ENCODE assay signal across 9 cellular contexts in genomic region chr9:27572036-27572435, GRCh38. TPM values are rescaled to one million over a fixed set of nuclear protein-coding genes. Genes with fewer than 3 reads are reported as not detected.
DNase-seq lines count a peak whose midpoint lies in the region; ATAC-seq and TF ChIP-seq lines count a peak whose summit lies in the region.
"Had no signal": no experiment of that assay in that cellular context is flagged by ENCODE, and none has a peak within 500 bp of the region (broad histone marks: within the 10 kb centered on the region; RNA-seq: fewer than 3 reads in every experiment).

No MANE protein-coding gene starts in this region.

- DNase-seq in H9 (no peak), WTC11 (ENCODE audit: low spot score) (no peak), glutamatergic neuron (no peak), sigmoid colon (no peak), erythroblast (lab: John Stamatoyannopoulos, UW) (no peak), COLO829 (ENCODE audit: low spot score) (no peak), foreskin keratinocyte (no peak)

- no peak overlapping the region for H2AK5ac ChIP-seq in H9 (ENCODE audit: insufficient read length, low read length)

- no peak overlapping the region for H4K8ac ChIP-seq in H9 (replicated peaks; ENCODE audit: insufficient read length, low read depth, low read length)

- ATAC-seq in WTC11 (no peak), GM21786 (IDR thresholded peaks at IDR 0.05; ENCODE audit: unreplicated experiment) (no peak), foreskin keratinocyte (no peak)

- H3K4me2 ChIP-seq in H9 (ENCODE audit: insufficient read depth, insufficient read length, low read length), result peak overlapping the region; percentile 97

- no peak overlapping the region for H3K18ac ChIP-seq in H9 (ENCODE audit: insufficient read length, low read depth, low read length)

- no peak overlapping the region for H2AFZ ChIP-seq in H9 (ENCODE audit: low read length)

- H3K4me1 Mint-ChIP-seq in H9, result peaks cover 19 to 22% of the 10 kb centered on the region in 2 experiments
- peaks cover 27% of the 10 kb centered on the region for H3K4me1 Mint-ChIP-seq in WTC11
- H3K4me1 Mint-ChIP-seq in glutamatergic neuron (ENCODE audit: low read depth, unreplicated experiment), result peaks cover 14% of the 10 kb centered on the region

- H3K27ac ChIP-seq in H9 (ENCODE audit: insufficient read length, low read depth, low read length), result no peak overlapping the region
- peak overlapping the region; percentile 96 to 100 (median 98) for H3K27ac ChIP-seq in sigmoid colon
- no peak overlapping the region for H3K27ac ChIP-seq in foreskin keratinocyte

- H3K9ac ChIP-seq in H9 (ENCODE audit: extremely low read depth, insufficient read length, low read length), result no peak overlapping the region

- no peak overlapping the region for H3K4ac ChIP-seq in H9 (ENCODE audit: low read depth, low read length)

- intact Hi-C loops in sigmoid colon (cut with DNase I), result loop anchor here (1.0 to 10.0 kb wide), 6 partner anchors 30 to 1897 kb away; partner anchors contain the start of genes CAAP1, IFT74, MOB3B and TUSC1

- TF ChIP-seq POLR2A in sigmoid colon (IDR thresholded peaks at IDR 0.05) (no peak), erythroblast (IDR thresholded peaks at IDR 0.05; ENCODE audit: low read length) (no peak)

- no peaks in the 10 kb centered on the region for H3K79me1 ChIP-seq in H9 (ENCODE audit: insufficient read depth, low read depth, low read length, poor library complexity, severe bottlenecking)

- H4K5ac ChIP-seq in H9 (ENCODE audit: insufficient read length, low read depth, low read length), result no peak overlapping the region

- no peak overlapping the region for H2BK12ac ChIP-seq in H9 (ENCODE audit: insufficient read length, low read depth, low read length)

- H3K9me3 Mint-ChIP-seq in H9 (peaks cover 2 to 3% of the 10 kb centered on the region in 2 experiments; a peak in 4 of 5 replicates), WTC11 (peaks cover 3% of the 10 kb centered on the region), glutamatergic neuron (ENCODE audit: unreplicated experiment) (peaks cover 10% of the 10 kb centered on the region)

- POLR2A ChIA-PET in WTC11 (lab: Charles Lee), result no interaction called here

- no peak overlapping the region for H3K23ac ChIP-seq in H9 (ENCODE audit: insufficient read length, low read depth, low read length)

- no peak overlapping the region for H2BK5ac ChIP-seq in H9 (ENCODE audit: insufficient read length, low read length)

- peaks cover 7% of the 10 kb centered on the region for H3K27me3 Mint-ChIP-seq in H9 (ENCODE audit: low read depth)
- H3K27me3 Mint-ChIP-seq in WTC11 (ENCODE audit: low read depth), result peaks cover 18% of the 10 kb centered on the region
- H3K27me3 Mint-ChIP-seq in glutamatergic neuron (ENCODE audit: unreplicated experiment), result peaks cover 14% of the 10 kb centered on the region

- TF ChIP-seq CTCF in H9 (conservative IDR thresholded peaks at IDR 0.05) (no peak), WTC11 (IDR thresholded peaks at IDR 0.05) (no peak), glutamatergic neuron (IDR thresholded peaks at IDR 0.05; ENCODE audit: partially characterized antibody, unreplicated experiment) (no peak), sigmoid colon (IDR thresholded peaks at IDR 0.05) (no peak), foreskin keratinocyte (conservative IDR thresholded peaks at IDR 0.05) (no peak)

- no CpG with 5 or more reads among the region's 4 CpGs for WGBS in H9 (ENCODE audit: extremely low coverage, insufficient read length, low lambda C conversion rate)
- 44 to 70% methylated on average over 4 of the region's 4 CpGs for WGBS in sigmoid colon, 2 donors

- H3K9me3 ChIP-seq in H9 (ENCODE audit: control insufficient read depth, low read depth, low read length) (no peaks in the 10 kb centered on the region), sigmoid colon (no peaks in the 10 kb centered on the region)

- H3K4me1 ChIP-seq in H9 (ENCODE audit: insufficient read depth, low read length), result no peaks in the 10 kb centered on the region
- peaks cover 3 to 32% (median 19%) of the 10 kb centered on the region in 4 donors for H3K4me1 ChIP-seq in sigmoid colon
- peaks cover 9% of the 10 kb centered on the region for H3K4me1 ChIP-seq in foreskin keratinocyte

- H3K27ac Mint-ChIP-seq in H9, result peak overlapping the region in 1 of 3 experiments; percentile 27; a peak in 1 of 7 replicates
- peak overlapping the region; percentile 94; the same call in 1 of the 2 replicates for H3K27ac Mint-ChIP-seq in WTC11
- H3K27ac Mint-ChIP-seq in glutamatergic neuron (ENCODE audit: unreplicated experiment), result peak overlapping the region; percentile 97

- H4K91ac ChIP-seq in H9 (ENCODE audit: insufficient read length, low read depth, low read length), result no peak overlapping the region

- H3K4me3 ChIP-seq in sigmoid colon, result peak overlapping the region in 3 of 4 donors; percentile 75 to 93 (median 81)

- peaks cover 0 to 7% (median under 1%) of the 10 kb centered on the region in 3 experiments; a peak in 4 of 7 replicates for H3K36me3 Mint-ChIP-seq in H9 (ENCODE audit: insufficient read depth in 1 of 3, low read depth in 3 of 3)
- 0 out of 2 replicates have a peak, but pooled peaks cover 4% of the 10 kb centered on the region for H3K36me3 Mint-ChIP-seq in WTC11
- H3K36me3 Mint-ChIP-seq in glutamatergic neuron (ENCODE audit: unreplicated experiment), result no peaks in the 10 kb centered on the region

- H3K27me3 ChIP-seq in H9 (ENCODE audit: insufficient read depth, low read length) (no peaks in the 10 kb centered on the region), sigmoid colon (no peaks in the 10 kb centered on the region), foreskin keratinocyte (no peaks in the 10 kb centered on the region)

- H2BK20ac ChIP-seq in H9 (ENCODE audit: low read depth, low read length, poor library complexity, severe bottlenecking), result no peak overlapping the region

- CTCF ChIA-PET in WTC11 (lab: Charles Lee), result no interaction called here

- H3T11ph ChIP-seq in H9 (ENCODE audit: low read length), result no peak overlapping the region

- no peaks in the 10 kb centered on the region for H3K36me3 ChIP-seq in sigmoid colon

- no peak overlapping the region for H3K14ac ChIP-seq in H9 (ENCODE audit: insufficient read depth, low read length)

- H2BK15ac ChIP-seq in H9 (ENCODE audit: low read depth, low read length), result no peak overlapping the region

- peaks cover 8% of the 10 kb centered on the region for H3K23me2 ChIP-seq in H9 (ENCODE audit: insufficient read length, low read depth, low read length, poor library complexity, severe bottlenecking)

- H3K79me2 ChIP-seq in H9 (ENCODE audit: insufficient read depth, low read length), result peaks cover 3% of the 10 kb centered on the region; the same call in 1 of the 2 replicates

- H3K4me3 Mint-ChIP-seq in H9 (peak overlapping the region; percentile 88 to 99), WTC11 (peak overlapping the region; percentile 96), glutamatergic neuron (ENCODE audit: unreplicated experiment) (peak overlapping the region; percentile 92)

- no peak overlapping the region for H3K56ac ChIP-seq in H9 (ENCODE audit: insufficient read length, low read depth, low read length)

- no peaks in the 10 kb centered on the region for H4K20me1 ChIP-seq in H9 (ENCODE audit: control insufficient read depth, insufficient read depth, insufficient read length)

- TF ChIP-seq EP300 in sigmoid colon (IDR thresholded peaks at IDR 0.05), result no peak

- H2BK120ac ChIP-seq in H9 (ENCODE audit: low read depth, low read length, poor library complexity, severe bottlenecking), result no peak overlapping the region

TF ChIP-seq in WTC11, 78 proteins besides CTCF, POLR2A, EP300 and RAD21 (continues in another document):
- TF ChIP-seq NR2C2 (CRISPR knock-in tag; IDR thresholded peaks at IDR 0.05) (no peak), OVOL2 (CRISPR knock-in tag; IDR thresholded peaks at IDR 0.05; ENCODE audit: borderline replicate concordance) (no peak), SP1 (CRISPR knock-in tag; conservative IDR thresholded peaks at IDR 0.05) (no peak), ZNF317 (CRISPR knock-in tag; IDR thresholded peaks at IDR 0.05; ENCODE audit: borderline replicate concordance, low read depth) (no peak), NFATC4 (CRISPR knock-in tag; IDR thresholded peaks at IDR 0.05) (no peak), ZBTB21 (CRISPR knock-in tag; IDR thresholded peaks at IDR 0.05; ENCODE audit: borderline replicate concordance) (no peak), ESRRA (CRISPR knock-in tag; IDR thresholded peaks at IDR 0.05; ENCODE audit: borderline replicate concordance) (no peak), ETV6 (CRISPR knock-in tag; IDR thresholded peaks at IDR 0.05) (no peak), ELF4 (CRISPR knock-in tag; IDR thresholded peaks at IDR 0.05; ENCODE audit: low read depth) (no peak), ERG (CRISPR knock-in tag; IDR thresholded peaks at IDR 0.05) (no peak), ZNF121 (CRISPR knock-in tag; IDR thresholded peaks at IDR 0.05) (no peak), CREM (CRISPR knock-in tag; IDR thresholded peaks at IDR 0.05) (no peak)

RNA-seq across cellular contexts. Expression of gene C9orf72, which starts 1.2 kb away (rescaled TPM):
- total RNA-seq in H9 (2021) (17.0 and 18.3 TPM in 2 replicates), WTC11 (2021) (21.5 to 23.1 TPM (median 21.5 TPM) in 3 replicates), glutamatergic neuron (ENCODE audit: unreplicated experiment) (53.9 TPM), sigmoid colon (10 to 100 TPM; 21.0 to 28.0 (median 26.8) TPM), foreskin keratinocyte (5.7 TPM in 2 replicates)
- polyA plus RNA-seq in sigmoid colon (10 to 100 TPM in 2 of 3 donors, 1 to 10 TPM in 1; 6.4 to 11.3 (median 10.2) TPM), foreskin keratinocyte (1.8 and 2.4 TPM in 2 replicates)

RNA-seq across cellular contexts. Expression of gene MOB3B, which starts 42.4 kb away (rescaled TPM):
- total RNA-seq in H9 (2021), result 9.8 and 10.6 TPM in 2 replicates
- total RNA-seq in WTC11 (2021), result 18.9 to 25.1 TPM (median 20.9 TPM) in 3 replicates
- total RNA-seq in glutamatergic neuron (ENCODE audit: unreplicated experiment), result 1.8 TPM
- total RNA-seq in sigmoid colon, result 10 to 100 TPM in 2 of 4 donors, 1 to 10 TPM in 2; 6.9 to 19.7 (median 10.4) TPM
- polyA plus RNA-seq in sigmoid colon, result 10 to 100 TPM; 16.1 to 23.4 (median 18.6) TPM
- 27.7 and 35.0 TPM in 2 replicates for total RNA-seq in foreskin keratinocyte
- 10.6 and 16.8 TPM in 2 replicates for polyA plus RNA-seq in foreskin keratinocyte

RNA-seq across cellular contexts. Expression of gene IFNK, which starts 47.9 kb away (rescaled TPM):
- total RNA-seq in H9 (2021) (not detected in 2 replicates), WTC11 (2021) (not detected in 3 replicates), glutamatergic neuron (ENCODE audit: unreplicated experiment) (not detected), sigmoid colon (not detected), foreskin keratinocyte (55.8 and 72.0 TPM in 2 replicates)
- polyA plus RNA-seq in sigmoid colon (not detected), foreskin keratinocyte (46.5 and 57.3 TPM in 2 replicates)
- total RNA-seq: M059J had no signal

Comparison
In these comparisons a context has a peak if more than half of its experiments do, and no peak if none do; other contexts are left out.
1. H3K27ac ChIP-seq: peak in sigmoid colon (4 of 4); none in H9 (single experiment) and foreskin keratinocyte (single experiment).
2. RNA of gene IFNK, which starts 47.9 kb away (total RNA-seq): 55.8 to 72.0 TPM in foreskin keratinocyte; not detected in H9, not detected in WTC11, not detected in glutamatergic neuron (single experiment) and not detected in sigmoid colon; every median in the first group is over 10 times any median in the second.
3. Peak in every context shown above with its lines, with median percentiles within 50 percentile points of each other: H3K4me3 Mint-ChIP-seq.